24 cellular contexts compared by ENCODE assay signal in the genomic region with DNA sequence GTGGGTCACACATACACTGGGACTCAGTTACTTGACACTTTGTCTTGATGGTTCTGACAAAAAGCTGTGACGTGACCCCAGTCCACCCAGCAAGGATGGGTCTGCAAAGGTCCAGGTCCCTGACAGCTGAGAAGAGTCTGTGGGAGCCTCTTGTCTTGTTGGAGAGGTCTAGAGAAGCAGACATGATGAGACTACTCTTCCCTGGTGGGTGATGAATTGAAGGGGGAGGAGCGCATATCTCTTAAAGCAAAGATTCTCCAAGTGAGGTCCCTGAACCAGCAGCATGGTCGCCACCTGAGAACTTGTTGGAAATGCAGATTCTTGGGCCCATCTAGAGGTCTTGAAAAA.
"Had no signal": no experiment of that assay in that cellular context is flagged by ENCODE, and none has a peak within 500 bp of the region (broad histone marks: within the 10 kb centered on the region; RNA-seq: fewer than 3 reads in every experiment).

No MANE protein-coding gene starts in this region.

- H3K36me3 ChIP-seq: Peyer's patch, SJSA1 had no signal

- H3K9me3 ChIP-seq: Peyer's patch, SJSA1 had no signal

- H3K27ac ChIP-seq: KMS-11, Peyer's patch, SJSA1 had no signal

- H3K9ac ChIP-seq: KMS-11 had no signal

- H3K4me3 ChIP-seq: K562, Peyer's patch, SJSA1 had no signal

- H3K4me3 Mint-ChIP-seq: IgD-negative memory B cell had no signal

- H3K27me3 ChIP-seq: Peyer's patch, SJSA1 had no signal

- DNase-seq: Kasumi-1, MM.1S, NCI-H1092 treated with DMSO at 0.1 percent for 48 hours, NCI-H1436, NCI-H187, NCI-H2029, NCI-H2081 treated with DMSO at 0.1 percent for 48 hours, NCI-H2171, NCI-H226, NCI-H446, NCI-H510A, NCI-H524 treated with DMSO at 0.1 percent for 48 hours, NCI-H69, NCI-H774, PC-3, Peyer's patch, SHP77 treated with DMSO at 0.1 percent for 48 hours had no signal

- ATAC-seq: HepG2, K562, PC-3, Right ventricle myocardium inferior, SK-N-SH treated with all-trans-retinoic acid at 6 μM for 48 hours had no signal

- H3K27ac Mint-ChIP-seq: IgD-negative memory B cell had no signal

- H3K4me2 ChIP-seq: KMS-11 had no signal
